In the genomic region with DNA sequence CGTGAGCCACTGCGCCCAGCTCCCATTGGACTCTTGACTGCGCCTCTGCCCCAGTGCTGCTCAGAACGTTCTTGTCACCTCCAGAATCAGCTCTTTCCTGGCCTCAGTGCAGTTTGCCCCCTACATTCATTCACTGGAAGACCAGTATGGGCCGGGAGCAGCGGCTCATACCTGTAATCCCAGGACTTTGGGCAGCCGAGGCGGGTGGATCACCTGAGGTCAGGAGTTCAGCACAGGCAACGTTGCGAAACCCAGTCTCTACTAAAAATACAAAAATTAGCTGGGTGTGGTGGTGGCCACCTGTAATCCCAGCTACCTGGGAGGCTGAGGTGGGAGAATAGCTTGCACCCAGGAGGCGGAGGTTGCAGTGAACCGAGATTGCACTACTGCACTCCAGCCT, we compare ENCODE assay signal across 8 cellular contexts. TPM values are rescaled to one million over a fixed set of nuclear protein-coding genes. Genes with fewer than 3 reads are reported as not detected.
"Had no signal": no experiment of that assay in that cellular context is flagged by ENCODE, and none has a peak within 500 bp of the region (broad histone marks: within the 10 kb centered on the region; RNA-seq: fewer than 3 reads in every experiment).

No MANE protein-coding gene starts in this region.

RNA-seq across cellular contexts. Expression of a gene that starts 17.4 kb away (rescaled TPM):
- total RNA-seq: LHCN-M2, SJCRH30, SK-MEL-5 had no signal

RNA-seq across cellular contexts. Expression of a gene that starts 27.5 kb away (rescaled TPM):
- total RNA-seq: LHCN-M2, MCF 10A, NCI-H460, OCI-LY7, PC-9, Right ventricle myocardium inferior, SJCRH30, SK-MEL-5 had no signal

RNA-seq across cellular contexts. Expression of a gene that starts 29.7 kb away (rescaled TPM):
- total RNA-seq: LHCN-M2, MCF 10A, OCI-LY7, PC-9, Right ventricle myocardium inferior, SJCRH30, SK-MEL-5 had no signal
